ENCODE assay signal across 1 cellular context in the genomic region with DNA sequence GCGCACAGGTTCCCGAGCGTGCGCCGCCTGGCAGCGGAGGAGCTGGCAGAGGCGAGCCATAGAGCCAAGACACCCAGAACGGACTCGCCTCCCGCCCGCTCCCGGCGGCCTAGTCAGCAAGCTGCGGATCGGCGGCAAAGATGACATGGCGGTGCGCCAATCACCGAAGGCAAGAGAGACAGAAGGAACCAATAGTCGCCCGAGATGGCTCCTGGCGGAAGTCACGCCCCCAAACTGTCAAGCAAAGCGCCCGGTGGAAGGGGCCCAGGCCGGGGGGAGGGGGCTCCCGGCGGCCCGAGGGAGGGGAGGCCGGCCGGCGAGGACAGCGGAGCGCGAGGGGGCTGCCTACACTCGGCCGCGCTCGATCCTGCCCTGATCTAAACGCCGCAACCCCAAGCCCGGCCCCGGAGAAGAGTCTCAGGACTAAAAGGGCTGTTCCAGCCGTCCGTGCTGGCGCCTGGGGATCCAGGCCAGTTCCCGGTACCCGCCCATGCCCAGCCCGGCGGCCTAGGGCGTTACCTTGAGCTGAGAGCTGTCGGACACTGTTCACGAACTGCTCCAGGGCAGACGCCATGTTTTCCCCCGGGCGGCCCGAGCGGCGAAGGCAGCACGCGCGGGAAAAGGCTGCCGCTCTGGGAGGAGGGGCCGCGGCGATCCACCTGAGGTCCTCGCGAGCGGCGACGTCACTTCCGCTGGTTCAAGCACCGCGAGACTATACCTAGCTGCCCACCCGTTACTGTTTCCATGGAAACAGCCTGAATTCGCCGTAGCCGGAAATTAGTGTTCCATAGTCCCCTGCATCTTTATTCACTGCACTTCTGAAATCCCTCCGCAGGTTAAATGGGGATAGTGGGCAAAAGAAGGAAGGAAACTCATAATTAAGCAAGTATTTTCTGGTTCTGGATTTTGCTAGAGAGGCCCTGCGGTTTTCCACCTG.
A peak's percentile ranks its signal among the peaks of the same experiment; 100 is the strongest.
TF ChIP-seq lines count a peak whose summit lies in the region.

A gene (minus strand): TSS at position 634 of the 937 bp plus-strand sequence. CDS start 60 bp downstream, at position 574.

TF ChIP-seq in HepG2, 621 proteins besides CTCF, POLR2A, EP300 and RAD21 (continued from another document and continues in another):
- TF ChIP-seq TAF15 (IDR thresholded peaks at IDR 0.05; ENCODE audit: low read depth, low read length, poor library complexity, severe bottlenecking) (no peak), ZNF670 (CRISPR knock-in tag; IDR thresholded peaks at IDR 0.05; ENCODE audit: borderline replicate concordance) (no peak; the same call in 1 of the 2 replicates), CREM (IDR thresholded peaks at IDR 0.05) (peak; percentile 84), CREM (CRISPR knock-in tag; IDR thresholded peaks at IDR 0.05) (peak; percentile 15; the same call in 1 of the 2 replicates), ZNF468 (CRISPR knock-in tag; IDR thresholded peaks at IDR 0.05) (0 out of 2 replicates have a peak, but pooled peaks have one; percentile 70), TBX3 (IDR thresholded peaks at IDR 0.05; ENCODE audit: borderline replicate concordance) (no peak), ZNF678 (CRISPR knock-in tag; IDR thresholded peaks at IDR 0.05) (0 out of 2 replicates have a peak, but pooled peaks have one; percentile 39), SSRP1 (CRISPR knock-in tag; IDR thresholded peaks at IDR 0.05) (no peak), ZEB1 (IDR thresholded peaks at IDR 0.05; ENCODE audit: insufficient replicate concordance, low read depth) (peak; percentile 9), PCBP1 (IDR thresholded peaks at IDR 0.05; ENCODE audit: borderline replicate concordance, low read depth, low read length) (no peak), SETDB1 (CRISPR knock-in tag; IDR thresholded peaks at IDR 0.05; ENCODE audit: borderline replicate concordance) (no peak), SP5 (CRISPR knock-in tag; IDR thresholded peaks at IDR 0.05; ENCODE audit: borderline replicate concordance, low read depth) (no peak), CCDC6 (CRISPR knock-in tag; IDR thresholded peaks at IDR 0.05) (no peak; the same call in 1 of the 2 replicates), ZNF501 (CRISPR knock-in tag; IDR thresholded peaks at IDR 0.05) (peak; percentile 82), ZKSCAN1 (IDR thresholded peaks at IDR 0.05; ENCODE audit: low read length) (no peak), SRSF9 (IDR thresholded peaks at IDR 0.05; ENCODE audit: borderline replicate concordance, insufficient read depth, low read depth, low read length, poor library complexity, severe bottlenecking) (no peak), ZNF614 (CRISPR knock-in tag; IDR thresholded peaks at IDR 0.05; ENCODE audit: borderline replicate concordance) (0 out of 2 replicates have a peak, but pooled peaks have one; percentile 18), PAWR (CRISPR knock-in tag; IDR thresholded peaks at IDR 0.05; ENCODE audit: borderline replicate concordance) (no peak), PHF8 (CRISPR knock-in tag; IDR thresholded peaks at IDR 0.05) (peak; percentile 93), SOX13 (IDR thresholded peaks at IDR 0.05) (no peak), SOX13 (CRISPR knock-in tag; conservative IDR thresholded peaks at IDR 0.05 in 1 of 2, IDR thresholded peaks at IDR 0.05 in 1 of 2) (no peak), NCOA2 (CRISPR knock-in tag; IDR thresholded peaks at IDR 0.05) (peak; percentile 45; the same call in 1 of the 2 replicates), ARNT2 (CRISPR knock-in tag; IDR thresholded peaks at IDR 0.05; ENCODE audit: low read depth) (peak; percentile 71), AGO2 (optimal IDR thresholded peaks at IDR 0.05; ENCODE audit: low read depth, low read length) (peak; percentile 68), KDM4B (CRISPR knock-in tag; IDR thresholded peaks at IDR 0.05) (no peak), GABPB1 (CRISPR knock-in tag; IDR thresholded peaks at IDR 0.05) (peak; percentile 96), RFXANK (CRISPR knock-in tag; IDR thresholded peaks at IDR 0.05) (no peak), GTF2F1 (IDR thresholded peaks at IDR 0.05; ENCODE audit: low read length) (no peak)
- TF ChIP-seq, protein P1, sequence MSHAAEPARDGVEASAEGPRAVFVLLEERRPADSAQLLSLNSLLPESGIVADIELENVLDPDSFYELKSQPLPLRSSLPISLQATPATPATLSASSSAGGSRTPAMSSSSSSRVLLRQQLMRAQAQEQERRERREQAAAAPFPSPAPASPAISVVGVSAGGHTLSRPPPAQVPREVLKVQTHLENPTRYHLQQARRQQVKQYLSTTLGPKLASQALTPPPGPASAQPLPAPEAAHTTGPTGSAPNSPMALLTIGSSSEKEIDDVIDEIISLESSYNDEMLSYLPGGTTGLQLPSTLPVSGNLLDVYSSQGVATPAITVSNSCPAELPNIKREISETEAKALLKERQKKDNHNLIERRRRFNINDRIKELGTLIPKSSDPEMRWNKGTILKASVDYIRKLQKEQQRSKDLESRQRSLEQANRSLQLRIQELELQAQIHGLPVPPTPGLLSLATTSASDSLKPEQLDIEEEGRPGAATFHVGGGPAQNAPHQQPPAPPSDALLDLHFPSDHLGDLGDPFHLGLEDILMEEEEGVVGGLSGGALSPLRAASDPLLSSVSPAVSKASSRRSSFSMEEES (CRISPR knock-in tag; IDR thresholded peaks at IDR 0.05) = peak; percentile 9; the same call in 1 of the 2 replicates
- TF ChIP-seq, protein P2, sequence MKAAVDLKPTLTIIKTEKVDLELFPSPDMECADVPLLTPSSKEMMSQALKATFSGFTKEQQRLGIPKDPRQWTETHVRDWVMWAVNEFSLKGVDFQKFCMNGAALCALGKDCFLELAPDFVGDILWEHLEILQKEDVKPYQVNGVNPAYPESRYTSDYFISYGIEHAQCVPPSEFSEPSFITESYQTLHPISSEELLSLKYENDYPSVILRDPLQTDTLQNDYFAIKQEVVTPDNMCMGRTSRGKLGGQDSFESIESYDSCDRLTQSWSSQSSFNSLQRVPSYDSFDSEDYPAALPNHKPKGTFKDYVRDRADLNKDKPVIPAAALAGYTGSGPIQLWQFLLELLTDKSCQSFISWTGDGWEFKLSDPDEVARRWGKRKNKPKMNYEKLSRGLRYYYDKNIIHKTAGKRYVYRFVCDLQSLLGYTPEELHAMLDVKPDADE (CRISPR knock-in tag; IDR thresholded peaks at IDR 0.05) = no peak
- TF ChIP-seq, protein P3, sequence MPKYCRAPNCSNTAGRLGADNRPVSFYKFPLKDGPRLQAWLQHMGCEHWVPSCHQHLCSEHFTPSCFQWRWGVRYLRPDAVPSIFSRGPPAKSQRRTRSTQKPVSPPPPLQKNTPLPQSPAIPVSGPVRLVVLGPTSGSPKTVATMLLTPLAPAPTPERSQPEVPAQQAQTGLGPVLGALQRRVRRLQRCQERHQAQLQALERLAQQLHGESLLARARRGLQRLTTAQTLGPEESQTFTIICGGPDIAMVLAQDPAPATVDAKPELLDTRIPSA (CRISPR knock-in tag; IDR thresholded peaks at IDR 0.05; ENCODE audit: borderline replicate concordance) = no peak; the same call in 1 of the 2 replicates
- TF ChIP-seq, protein P4, sequence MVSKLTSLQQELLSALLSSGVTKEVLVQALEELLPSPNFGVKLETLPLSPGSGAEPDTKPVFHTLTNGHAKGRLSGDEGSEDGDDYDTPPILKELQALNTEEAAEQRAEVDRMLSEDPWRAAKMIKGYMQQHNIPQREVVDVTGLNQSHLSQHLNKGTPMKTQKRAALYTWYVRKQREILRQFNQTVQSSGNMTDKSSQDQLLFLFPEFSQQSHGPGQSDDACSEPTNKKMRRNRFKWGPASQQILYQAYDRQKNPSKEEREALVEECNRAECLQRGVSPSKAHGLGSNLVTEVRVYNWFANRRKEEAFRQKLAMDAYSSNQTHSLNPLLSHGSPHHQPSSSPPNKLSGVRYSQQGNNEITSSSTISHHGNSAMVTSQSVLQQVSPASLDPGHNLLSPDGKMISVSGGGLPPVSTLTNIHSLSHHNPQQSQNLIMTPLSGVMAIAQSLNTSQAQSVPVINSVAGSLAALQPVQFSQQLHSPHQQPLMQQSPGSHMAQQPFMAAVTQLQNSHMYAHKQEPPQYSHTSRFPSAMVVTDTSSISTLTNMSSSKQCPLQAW (CRISPR knock-in tag; IDR thresholded peaks at IDR 0.05) = peak; percentile 63; the same call in 1 of the 2 replicates
- TF ChIP-seq, protein P5, sequence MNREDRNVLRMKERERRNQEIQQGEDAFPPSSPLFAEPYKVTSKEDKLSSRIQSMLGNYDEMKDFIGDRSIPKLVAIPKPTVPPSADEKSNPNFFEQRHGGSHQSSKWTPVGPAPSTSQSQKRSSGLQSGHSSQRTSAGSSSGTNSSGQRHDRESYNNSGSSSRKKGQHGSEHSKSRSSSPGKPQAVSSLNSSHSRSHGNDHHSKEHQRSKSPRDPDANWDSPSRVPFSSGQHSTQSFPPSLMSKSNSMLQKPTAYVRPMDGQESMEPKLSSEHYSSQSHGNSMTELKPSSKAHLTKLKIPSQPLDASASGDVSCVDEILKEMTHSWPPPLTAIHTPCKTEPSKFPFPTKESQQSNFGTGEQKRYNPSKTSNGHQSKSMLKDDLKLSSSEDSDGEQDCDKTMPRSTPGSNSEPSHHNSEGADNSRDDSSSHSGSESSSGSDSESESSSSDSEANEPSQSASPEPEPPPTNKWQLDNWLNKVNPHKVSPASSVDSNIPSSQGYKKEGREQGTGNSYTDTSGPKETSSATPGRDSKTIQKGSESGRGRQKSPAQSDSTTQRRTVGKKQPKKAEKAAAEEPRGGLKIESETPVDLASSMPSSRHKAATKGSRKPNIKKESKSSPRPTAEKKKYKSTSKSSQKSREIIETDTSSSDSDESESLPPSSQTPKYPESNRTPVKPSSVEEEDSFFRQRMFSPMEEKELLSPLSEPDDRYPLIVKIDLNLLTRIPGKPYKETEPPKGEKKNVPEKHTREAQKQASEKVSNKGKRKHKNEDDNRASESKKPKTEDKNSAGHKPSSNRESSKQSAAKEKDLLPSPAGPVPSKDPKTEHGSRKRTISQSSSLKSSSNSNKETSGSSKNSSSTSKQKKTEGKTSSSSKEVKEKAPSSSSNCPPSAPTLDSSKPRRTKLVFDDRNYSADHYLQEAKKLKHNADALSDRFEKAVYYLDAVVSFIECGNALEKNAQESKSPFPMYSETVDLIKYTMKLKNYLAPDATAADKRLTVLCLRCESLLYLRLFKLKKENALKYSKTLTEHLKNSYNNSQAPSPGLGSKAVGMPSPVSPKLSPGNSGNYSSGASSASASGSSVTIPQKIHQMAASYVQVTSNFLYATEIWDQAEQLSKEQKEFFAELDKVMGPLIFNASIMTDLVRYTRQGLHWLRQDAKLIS (CRISPR knock-in tag; IDR thresholded peaks at IDR 0.05) = no peak
- TF ChIP-seq, protein P6, sequence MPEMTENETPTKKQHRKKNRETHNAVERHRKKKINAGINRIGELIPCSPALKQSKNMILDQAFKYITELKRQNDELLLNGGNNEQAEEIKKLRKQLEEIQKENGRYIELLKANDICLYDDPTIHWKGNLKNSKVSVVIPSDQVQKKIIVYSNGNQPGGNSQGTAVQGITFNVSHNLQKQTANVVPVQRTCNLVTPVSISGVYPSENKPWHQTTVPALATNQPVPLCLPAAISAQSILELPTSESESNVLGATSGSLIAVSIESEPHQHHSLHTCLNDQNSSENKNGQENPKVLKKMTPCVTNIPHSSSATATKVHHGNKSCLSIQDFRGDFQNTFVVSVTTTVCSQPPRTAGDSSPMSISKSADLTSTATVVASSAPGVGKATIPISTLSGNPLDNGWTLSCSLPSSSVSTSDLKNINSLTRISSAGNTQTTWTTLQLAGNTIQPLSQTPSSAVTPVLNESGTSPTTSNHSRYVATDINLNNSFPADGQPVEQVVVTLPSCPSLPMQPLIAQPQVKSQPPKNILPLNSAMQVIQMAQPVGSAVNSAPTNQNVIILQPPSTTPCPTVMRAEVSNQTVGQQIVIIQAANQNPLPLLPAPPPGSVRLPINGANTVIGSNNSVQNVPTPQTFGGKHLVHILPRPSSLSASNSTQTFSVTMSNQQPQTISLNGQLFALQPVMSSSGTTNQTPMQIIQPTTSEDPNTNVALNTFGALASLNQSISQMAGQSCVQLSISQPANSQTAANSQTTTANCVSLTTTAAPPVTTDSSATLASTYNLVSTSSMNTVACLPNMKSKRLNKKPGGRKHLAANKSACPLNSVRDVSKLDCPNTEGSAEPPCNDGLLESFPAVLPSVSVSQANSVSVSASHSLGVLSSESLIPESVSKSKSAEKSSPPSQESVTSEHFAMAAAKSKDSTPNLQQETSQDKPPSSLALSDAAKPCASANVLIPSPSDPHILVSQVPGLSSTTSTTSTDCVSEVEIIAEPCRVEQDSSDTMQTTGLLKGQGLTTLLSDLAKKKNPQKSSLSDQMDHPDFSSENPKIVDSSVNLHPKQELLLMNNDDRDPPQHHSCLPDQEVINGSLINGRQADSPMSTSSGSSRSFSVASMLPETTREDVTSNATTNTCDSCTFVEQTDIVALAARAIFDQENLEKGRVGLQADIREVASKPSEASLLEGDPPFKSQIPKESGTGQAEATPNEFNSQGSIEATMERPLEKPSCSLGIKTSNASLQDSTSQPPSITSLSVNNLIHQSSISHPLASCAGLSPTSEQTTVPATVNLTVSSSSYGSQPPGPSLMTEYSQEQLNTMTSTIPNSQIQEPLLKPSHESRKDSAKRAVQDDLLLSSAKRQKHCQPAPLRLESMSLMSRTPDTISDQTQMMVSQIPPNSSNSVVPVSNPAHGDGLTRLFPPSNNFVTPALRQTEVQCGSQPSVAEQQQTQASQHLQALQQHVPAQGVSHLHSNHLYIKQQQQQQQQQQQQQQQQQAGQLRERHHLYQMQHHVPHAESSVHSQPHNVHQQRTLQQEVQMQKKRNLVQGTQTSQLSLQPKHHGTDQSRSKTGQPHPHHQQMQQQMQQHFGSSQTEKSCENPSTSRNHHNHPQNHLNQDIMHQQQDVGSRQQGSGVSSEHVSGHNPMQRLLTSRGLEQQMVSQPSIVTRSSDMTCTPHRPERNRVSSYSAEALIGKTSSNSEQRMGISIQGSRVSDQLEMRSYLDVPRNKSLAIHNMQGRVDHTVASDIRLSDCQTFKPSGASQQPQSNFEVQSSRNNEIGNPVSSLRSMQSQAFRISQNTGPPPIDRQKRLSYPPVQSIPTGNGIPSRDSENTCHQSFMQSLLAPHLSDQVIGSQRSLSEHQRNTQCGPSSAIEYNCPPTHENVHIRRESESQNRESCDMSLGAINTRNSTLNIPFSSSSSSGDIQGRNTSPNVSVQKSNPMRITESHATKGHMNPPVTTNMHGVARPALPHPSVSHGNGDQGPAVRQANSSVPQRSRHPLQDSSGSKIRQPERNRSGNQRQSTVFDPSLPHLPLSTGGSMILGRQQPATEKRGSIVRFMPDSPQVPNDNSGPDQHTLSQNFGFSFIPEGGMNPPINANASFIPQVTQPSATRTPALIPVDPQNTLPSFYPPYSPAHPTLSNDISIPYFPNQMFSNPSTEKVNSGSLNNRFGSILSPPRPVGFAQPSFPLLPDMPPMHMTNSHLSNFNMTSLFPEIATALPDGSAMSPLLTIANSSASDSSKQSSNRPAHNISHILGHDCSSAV (CRISPR knock-in tag; IDR thresholded peaks at IDR 0.05; ENCODE audit: borderline replicate concordance) = no peak
